ENCODE assay signal across 16 cellular contexts in genomic region chr7:1296727-1297475, GRCh38.
A peak's percentile ranks its signal among the peaks of the same experiment; 100 is the strongest.
DNase-seq lines count a peak whose midpoint lies in the region; ATAC-seq and FAIRE-seq lines count a peak whose summit lies in the region.
"Had no signal": no experiment of that assay in that cellular context is flagged by ENCODE, and none has a peak within 500 bp of the region (broad histone marks: within the 10 kb centered on the region; RNA-seq: fewer than 3 reads in every experiment).

No MANE protein-coding gene starts in this region.

- intact Hi-C loops in Right ventricle myocardium superior (cut with DNase I) (no loop called here), left cardiac atrium (cut with DNase I) (no loop called here)

- peak; percentile 22 for DNase-seq in Right ventricle myocardium superior
- DNase-seq in left cardiac atrium = no peak
- DNase-seq in SK-N-MC (ENCODE audit: low read depth, low spot score) = no peak
- peak; percentile 97 for DNase-seq in left kidney (ENCODE audit: low read depth, low spot score)
- DNase-seq in GM19239 (ENCODE audit: insufficient read length, low spot score) = no peak
- DNase-seq in SIG-M5 treated with dmso at 0.1 percent for 504 hours (lab: John Stamatoyannopoulos, UW; ENCODE audit: unreplicated experiment) = no peak
- DNase-seq in D341Med (ENCODE audit: low spot score) = no peak
- DNase-seq in NOMO-1 (lab: John Stamatoyannopoulos, UW; ENCODE audit: unreplicated experiment in 2 of 2) = no peak
- DNase-seq: ACHN, DMS 273 treated with DMSO at 0.1 percent for 48 hours, GM23248, MM.1S, NCI-H1105, NCI-H1694 treated with DMSO at 0.1 percent for 48 hours had no signal

- no peaks in the 10 kb centered on the region for H3K36me3 ChIP-seq in SK-N-MC (ENCODE audit: insufficient read depth, low read length)

- no peak for FAIRE-seq in GM19239 (lab: Jason Lieb, UNC)
- FAIRE-seq: HepG2 had no signal

- peak overlapping the region; percentile 41 for H3K9ac ChIP-seq in SK-N-MC (ENCODE audit: insufficient read length)
- H3K9ac ChIP-seq: GM23248, KMS-11 had no signal

- no peak overlapping the region for H3K27ac ChIP-seq in SK-N-MC
- H3K27ac ChIP-seq: GM23248, KMS-11 had no signal

- ATAC-seq in Right ventricle myocardium superior (ENCODE audit: poor library complexity) (no peak), left cardiac atrium (no peak)
- ATAC-seq: HepG2 had no signal

- H3K4me3 ChIP-seq in SK-N-MC = no peak overlapping the region
- H3K4me3 ChIP-seq: GM23248 had no signal

- H3K9me3 ChIP-seq in SK-N-MC (ENCODE audit: low read depth, low read length) = no peaks in the 10 kb centered on the region

Comparison
In these comparisons a context has a peak if more than half of its experiments do, and no peak if none do; other contexts are left out.
1. DNase-seq: peak in Right ventricle myocardium superior (single experiment) and left kidney (single experiment); none in left cardiac atrium (single experiment), SK-N-MC (single experiment), GM19239 (single experiment), SIG-M5 treated with dmso at 0.1 percent for 504 hours (single experiment), D341Med (single experiment) and NOMO-1 (0 of 2).